In the genomic region with DNA sequence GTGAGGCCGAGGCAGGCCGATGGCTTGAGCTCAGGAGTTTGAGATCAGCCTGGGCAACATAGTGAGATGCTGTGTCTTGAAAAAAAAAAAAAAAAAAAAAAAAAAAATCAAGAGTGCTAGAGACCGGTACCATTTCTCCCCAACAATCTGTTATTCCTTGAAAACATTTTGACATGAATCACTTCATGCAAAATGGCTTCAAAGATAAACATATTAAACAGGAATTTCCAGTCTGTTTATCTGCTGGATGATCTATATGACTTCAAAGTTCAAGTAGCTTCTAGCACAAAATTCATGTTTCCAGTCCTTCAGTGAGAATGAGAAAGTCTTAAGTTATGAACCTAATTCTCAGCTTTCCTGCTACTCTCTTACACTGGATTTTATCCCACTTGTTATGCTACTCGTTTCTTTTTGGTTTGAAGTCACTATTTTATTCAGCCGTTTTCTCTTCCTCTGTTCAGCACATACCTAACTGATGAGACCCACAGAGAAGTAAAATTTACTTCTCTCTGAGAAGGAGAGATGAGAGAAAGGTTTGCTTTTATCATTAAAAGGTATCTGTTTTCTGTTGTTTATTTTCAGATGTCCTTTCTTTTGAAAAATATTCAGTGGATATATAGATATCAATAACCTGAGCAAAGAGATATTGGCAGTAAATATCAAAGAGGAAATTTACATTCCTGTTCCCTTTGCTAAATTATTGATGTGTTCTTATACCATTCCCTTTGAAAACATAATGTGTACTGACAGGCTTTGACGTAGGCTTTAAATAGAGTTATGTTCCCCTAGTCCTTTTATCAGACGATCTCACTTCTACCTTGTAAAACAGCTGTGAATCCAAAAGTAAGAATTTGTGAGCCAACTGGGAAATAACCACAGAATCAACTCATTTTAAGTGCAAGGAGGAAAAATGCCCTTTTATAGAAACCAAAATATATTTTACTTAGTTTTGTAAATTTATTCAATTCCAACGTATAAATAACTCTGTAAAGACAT, we compare ENCODE assay signal across 22 cellular contexts. TPM values are rescaled to one million over a fixed set of nuclear protein-coding genes. Genes with fewer than 3 reads are reported as not detected.
DNase-seq lines count a peak whose midpoint lies in the region; ATAC-seq, FAIRE-seq and TF ChIP-seq lines count a peak whose summit lies in the region.
"Had no signal": no experiment of that assay in that cellular context is flagged by ENCODE, and none has a peak within 500 bp of the region (broad histone marks: within the 10 kb centered on the region; RNA-seq: fewer than 3 reads in every experiment).

No MANE protein-coding gene starts in this region.

- H3K4me1 Mint-ChIP-seq in activated T-cell treated with anti-CD3 and anti-CD28 coated beads, Interleukin-2, amount 50 U/mL, for 24 hours (ENCODE audit: low read depth), result no peaks in the 10 kb centered on the region
- H3K4me1 Mint-ChIP-seq: activated naive CD8-positive, alpha-beta T cell treated with anti-CD3 and anti-CD28 coated beads, Interleukin-2, amount 50 U/mL, for 24 hours; H9; neural progenitor cell; stimulated activated naive B cell treated with anti-CD40 and anti-IgM and Interleukin-4, amounts not matched to agents 10 μg/mL and 1 μg/mL and 100 μg/mL, for 72 hours had no signal

- H3K27me3 Mint-ChIP-seq in activated T-cell treated with anti-CD3 and anti-CD28 coated beads, Interleukin-2, amount 50 U/mL, for 24 hours, result no peaks in the 10 kb centered on the region
- H3K27me3 Mint-ChIP-seq: activated naive CD8-positive, alpha-beta T cell treated with anti-CD3 and anti-CD28 coated beads, Interleukin-2, amount 50 U/mL, for 24 hours; IgD-negative memory B cell; stimulated activated naive B cell treated with anti-CD40 and anti-IgM and Interleukin-4, amounts not matched to agents 10 μg/mL and 1 μg/mL and 100 μg/mL, for 72 hours had no signal

- H3K9me3 Mint-ChIP-seq in activated T-cell treated with anti-CD3 and anti-CD28 coated beads, Interleukin-2, amount 50 U/mL, for 24 hours, result no peaks in the 10 kb centered on the region
- H3K9me3 Mint-ChIP-seq: activated naive CD8-positive, alpha-beta T cell treated with anti-CD3 and anti-CD28 coated beads, Interleukin-2, amount 50 U/mL, for 24 hours; activated T-cell treated with anti-CD3 and anti-CD28 coated beads, Interleukin-2, amount 50 U/mL, for 4 hours; H9; IgD-negative memory B cell; neural progenitor cell; stimulated activated naive B cell treated with anti-CD40 and anti-IgM and Interleukin-4, amounts not matched to agents 10 μg/mL and 1 μg/mL and 100 μg/mL, for 72 hours had no signal

- H3K4me1 ChIP-seq in small intestine (ENCODE audit: control insufficient read depth in 2 of 2, insufficient read depth in 1 of 2, low read depth in 1 of 2, low read length in 1 of 2), result no peaks in the 10 kb centered on the region
- H3K4me1 ChIP-seq: BLaER1 treated with 17β-estradiol and CSF1 and Interleukin-3, amounts not matched to agents 10 nM and 100 nM; neural progenitor cell; right atrium auricular region had no signal

- H3K27ac ChIP-seq in small intestine (ENCODE audit: low read depth in 1 of 2, low read length in 1 of 2), result no peak overlapping the region
- H3K27ac ChIP-seq in WERI-Rb-1, result no peak overlapping the region
- H3K27ac ChIP-seq: BLaER1 treated with 17β-estradiol and CSF1 and Interleukin-3, amounts not matched to agents 10 nM and 100 nM; neural progenitor cell; right atrium auricular region; RWPE1; tibial artery had no signal

- intact Hi-C loops in posterior vena cava (cut with DNase I), result no loop called here

- peak overlapping the region; percentile 53 for H3K27ac Mint-ChIP-seq in activated T-cell treated with anti-CD3 and anti-CD28 coated beads, Interleukin-2, amount 50 U/mL, for 24 hours
- H3K27ac Mint-ChIP-seq: activated naive CD8-positive, alpha-beta T cell treated with anti-CD3 and anti-CD28 coated beads, Interleukin-2, amount 50 U/mL, for 24 hours; IgD-negative memory B cell; neural progenitor cell; stimulated activated naive B cell treated with anti-CD40 and anti-IgM and Interleukin-4, amounts not matched to agents 10 μg/mL and 1 μg/mL and 100 μg/mL, for 72 hours had no signal

- FAIRE-seq in small intestine (lab: Jason Lieb, UNC), result no peak
- FAIRE-seq: A204.1 had no signal

- no peak overlapping the region for H3K4me3 Mint-ChIP-seq in activated T-cell treated with anti-CD3 and anti-CD28 coated beads, Interleukin-2, amount 50 U/mL, for 24 hours
- H3K4me3 Mint-ChIP-seq: activated naive CD8-positive, alpha-beta T cell treated with anti-CD3 and anti-CD28 coated beads, Interleukin-2, amount 50 U/mL, for 24 hours; activated T-cell treated with anti-CD3 and anti-CD28 coated beads, Interleukin-2, amount 50 U/mL, for 4 hours; H9; IgD-negative memory B cell; neural progenitor cell; stimulated activated naive B cell treated with anti-CD40 and anti-IgM and Interleukin-4, amounts not matched to agents 10 μg/mL and 1 μg/mL and 100 μg/mL, for 72 hours had no signal

- H3K36me3 ChIP-seq in small intestine (ENCODE audit: control insufficient read depth in 2 of 2, insufficient read depth in 2 of 2, low read length in 2 of 2) (peaks cover 0 to 3% of the 10 kb centered on the region in 2 donors), WERI-Rb-1 (peaks cover 40% of the 10 kb centered on the region)
- H3K36me3 ChIP-seq: neural progenitor cell had no signal

- no peak for TF ChIP-seq CTCF in WERI-Rb-1 (IDR thresholded peaks at IDR 0.05; ENCODE audit: low read depth, low read length)

- H3K4me3 ChIP-seq in small intestine (ENCODE audit: low read depth in 1 of 2, low read length in 2 of 2) (no peak overlapping the region), WERI-Rb-1 (ENCODE audit: low read depth, low read length) (no peak overlapping the region)
- H3K4me3 ChIP-seq: BLaER1 treated with 17β-estradiol and CSF1 and Interleukin-3, amounts not matched to agents 10 nM and 100 nM; neural progenitor cell; right atrium auricular region; tibial artery had no signal

- 25 to 53% (median 41%) methylated on average over 8 of the region's 8 CpGs for WGBS in small intestine, 3 donors

- peaks cover 83% of the 10 kb centered on the region for H3K36me3 Mint-ChIP-seq in activated T-cell treated with anti-CD3 and anti-CD28 coated beads, Interleukin-2, amount 50 U/mL, for 24 hours (ENCODE audit: low read depth)

- ATAC-seq in SK-N-SH treated with all-trans-retinoic acid at 6 μM for 48 hours, result peak; percentile 62
- ATAC-seq: activated naive CD8-positive, alpha-beta T cell treated with anti-CD3 and anti-CD28 coated beads, Interleukin-2, amount 50 U/mL, for 24 hours; activated T-cell treated with anti-CD3 and anti-CD28 coated beads, Interleukin-2, amount 50 U/mL, for 4 hours; stimulated activated naive B cell treated with anti-CD40 and anti-IgM and Interleukin-4, amounts not matched to agents 10 μg/mL and 1 μg/mL and 100 μg/mL, for 72 hours had no signal

- no peak for DNase-seq in activated T-cell treated with anti-CD3 and anti-CD28 coated beads, Interleukin-2, amount 50 U/mL, for 24 hours
- DNase-seq in activated T-cell treated with anti-CD3 and anti-CD28 coated beads for 4 hours, result no peak
- DNase-seq in iris pigment epithelial cell (ENCODE audit: low read depth), result peak; percentile 45
- DNase-seq in small intestine, result peak; percentile 80
- DNase-seq in stimulated activated CD4-positive, alpha-beta T cell treated with anti-CD3 and anti-CD28 coated beads, Interleukin-12 subunit alpha, Interleukin-12 subunit beta, amount 100 ng/mL, for 4 hours, result no peak
- DNase-seq in posterior vena cava (ENCODE audit: low spot score), result no peak
- no peak for DNase-seq in WERI-Rb-1
- DNase-seq: activated CD4-positive, alpha-beta T cell treated with anti-CD3 and anti-CD28 coated beads, Interleukin-2, amount 50 U/mL, for 4 hours; activated naive CD8-positive, alpha-beta T cell treated with anti-CD3 and anti-CD28 coated beads, Interleukin-2, amount 50 U/mL, for 24 hours; activated T-cell treated with anti-CD3 and anti-CD28 coated beads, Interleukin-2, amount 50 U/mL, for 4 hours; DMS153; H9; NCI-H187; stimulated activated naive B cell treated with anti-CD40 and anti-IgM and Interleukin-4, amounts not matched to agents 10 μg/mL and 1 μg/mL and 100 μg/mL, for 72 hours; tibial artery had no signal

- H3K9me3 ChIP-seq in small intestine (ENCODE audit: control insufficient read depth, low read depth) (no peaks in the 10 kb centered on the region), WERI-Rb-1 (ENCODE audit: severe bottlenecking) (no peaks in the 10 kb centered on the region)
- H3K9me3 ChIP-seq: BLaER1 treated with 17β-estradiol and CSF1 and Interleukin-3, amounts not matched to agents 10 nM and 100 nM; right atrium auricular region; tibial artery had no signal

- H3K27me3 ChIP-seq in small intestine (ENCODE audit: control insufficient read depth in 2 of 2, insufficient read depth in 2 of 2, low read length in 2 of 2) (no peaks in the 10 kb centered on the region), WERI-Rb-1 (ENCODE audit: insufficient read depth, low read depth, severe bottlenecking) (no peaks in the 10 kb centered on the region)
- H3K27me3 ChIP-seq: BLaER1 treated with 17β-estradiol and CSF1 and Interleukin-3, amounts not matched to agents 10 nM and 100 nM; neural progenitor cell; right atrium auricular region; tibial artery had no signal

TF ChIP-seq in SK-N-SH treated with all-trans-retinoic acid at 6 μM for 48 hours, 23 proteins besides CTCF, POLR2A, EP300 and RAD21 (continues in another document):
- TF ChIP-seq GLIS3 (CRISPR knock-in tag; IDR thresholded peaks at IDR 0.05) (no peak), ISL1 (CRISPR knock-in tag; IDR thresholded peaks at IDR 0.05) (no peak), ZNF565 (CRISPR knock-in tag; conservative IDR thresholded peaks at IDR 0.05; ENCODE audit: low read depth) (no peak), ZC3H10 (CRISPR knock-in tag; IDR thresholded peaks at IDR 0.05) (no peak)
- TF ChIP-seq, protein P1, sequence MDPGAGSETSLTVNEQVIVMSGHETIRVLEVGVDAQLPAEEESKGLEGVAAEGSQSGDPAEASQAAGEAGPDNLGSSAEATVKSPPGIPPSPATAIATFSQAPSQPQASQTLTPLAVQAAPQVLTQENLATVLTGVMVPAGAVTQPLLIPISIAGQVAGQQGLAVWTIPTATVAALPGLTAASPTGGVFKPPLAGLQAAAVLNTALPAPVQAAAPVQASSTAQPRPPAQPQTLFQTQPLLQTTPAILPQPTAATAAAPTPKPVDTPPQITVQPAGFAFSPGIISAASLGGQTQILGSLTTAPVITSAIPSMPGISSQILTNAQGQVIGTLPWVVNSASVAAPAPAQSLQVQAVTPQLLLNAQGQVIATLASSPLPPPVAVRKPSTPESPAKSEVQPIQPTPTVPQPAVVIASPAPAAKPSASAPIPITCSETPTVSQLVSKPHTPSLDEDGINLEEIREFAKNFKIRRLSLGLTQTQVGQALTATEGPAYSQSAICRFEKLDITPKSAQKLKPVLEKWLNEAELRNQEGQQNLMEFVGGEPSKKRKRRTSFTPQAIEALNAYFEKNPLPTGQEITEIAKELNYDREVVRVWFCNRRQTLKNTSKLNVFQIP (CRISPR knock-in tag; IDR thresholded peaks at IDR 0.05; ENCODE audit: borderline replicate concordance, low read depth), result no peak

RNA-seq across cellular contexts. Expression of gene CD46, which starts 38.2 kb away (rescaled TPM):
- 100 to 1,000 TPM in 1 of 3 donors, 10 to 100 TPM in 2; 53.2 to 122 (median 71.3) TPM for polyA plus RNA-seq in small intestine
- 100 to 1,000 TPM; 129 to 165 TPM for total RNA-seq in posterior vena cava

Comparison
In these comparisons a context has a peak if more than half of its experiments do, and no peak if none do; other contexts are left out.
1. DNase-seq: peak in iris pigment epithelial cell (single experiment) and small intestine (single experiment); none in activated T-cell treated with anti-CD3 and anti-CD28 coated beads, Interleukin-2, amount 50 U/mL, for 24 hours (single experiment), activated T-cell treated with anti-CD3 and anti-CD28 coated beads for 4 hours (single experiment), stimulated activated CD4-positive, alpha-beta T cell treated with anti-CD3 and anti-CD28 coated beads, Interleukin-12 subunit alpha, Interleukin-12 subunit beta, amount 100 ng/mL, for 4 hours (single experiment), posterior vena cava (single experiment) and WERI-Rb-1 (single experiment).